In genomic region chrX:148310402-148311200, GRCh38 we compare ENCODE assay signal across 8 cellular contexts.
DNase-seq lines count a peak whose midpoint lies in the region; ATAC-seq and TF ChIP-seq lines count a peak whose summit lies in the region.

No MANE protein-coding gene starts in this region.

- intact Hi-C loops in activated CD4-positive, alpha-beta T cell treated with anti-CD3 and anti-CD28 coated beads for 36 hours (cut with DNase I, micrococcal nuclease): no loop called here

- no peak for TF ChIP-seq CTCF in WERI-Rb-1 (IDR thresholded peaks at IDR 0.05; ENCODE audit: low read depth, low read length)

- H3K27me3 ChIP-seq in WERI-Rb-1 (ENCODE audit: insufficient read depth, low read depth, severe bottlenecking): no peaks in the 10 kb centered on the region

- H3K9me3 ChIP-seq in WERI-Rb-1 (ENCODE audit: severe bottlenecking): no peaks in the 10 kb centered on the region

- peak; percentile 46 for DNase-seq in activated CD4-positive, alpha-beta T cell treated with anti-CD3 and anti-CD28 coated beads for 36 hours
- peak; percentile 8 for DNase-seq in stimulated activated CD4-positive, alpha-beta T cell treated with anti-CD3 and anti-CD28 coated beads, Interleukin-15, amount 100 ng/mL, for 1 hour (ENCODE audit: low read depth in 1 of 2, low spot score in 1 of 2)
- no peak for DNase-seq in NCI-H1694 treated with DMSO at 0.1 percent for 48 hours (lab: John Stamatoyannopoulos, UW)
- DNase-seq in NCI-H1105 (lab: John Stamatoyannopoulos, UW): no peak
- DNase-seq in WERI-Rb-1: no peak
- no peak for DNase-seq in GDM1 (lab: John Stamatoyannopoulos, UW)

- no peak overlapping the region for H3K4me3 ChIP-seq in WERI-Rb-1 (ENCODE audit: low read depth, low read length)

- no peak overlapping the region for H3K4me3 Mint-ChIP-seq in activated CD4-positive, alpha-beta T cell treated with anti-CD3 and anti-CD28 coated beads for 36 hours

- no peaks in the 10 kb centered on the region for H3K36me3 Mint-ChIP-seq in activated CD4-positive, alpha-beta T cell treated with anti-CD3 and anti-CD28 coated beads for 36 hours (ENCODE audit: low read depth)

- no peaks in the 10 kb centered on the region for H3K27me3 Mint-ChIP-seq in activated CD4-positive, alpha-beta T cell treated with anti-CD3 and anti-CD28 coated beads for 36 hours

- ATAC-seq in GM18517 (IDR thresholded peaks at IDR 0.05; ENCODE audit: unreplicated experiment) (peak; percentile 57), HG03103 (IDR thresholded peaks at IDR 0.05; ENCODE audit: low read depth, unreplicated experiment) (peak; percentile 92)
- peak; percentile 92 for ATAC-seq in activated CD4-positive, alpha-beta T cell treated with anti-CD3 and anti-CD28 coated beads for 36 hours

- no peaks in the 10 kb centered on the region for H3K36me3 ChIP-seq in WERI-Rb-1

- H3K4me1 Mint-ChIP-seq in activated CD4-positive, alpha-beta T cell treated with anti-CD3 and anti-CD28 coated beads for 36 hours: peaks cover 41% of the 10 kb centered on the region

- H3K27ac Mint-ChIP-seq in activated CD4-positive, alpha-beta T cell treated with anti-CD3 and anti-CD28 coated beads for 36 hours: no peak overlapping the region

- CTCF ChIA-PET in activated CD4-positive, alpha-beta T cell treated with anti-CD3 and anti-CD28 coated beads for 36 hours (lab: Charles Lee): interaction anchor here (1.2 kb wide), 1 partner anchor 34 kb away, joined by 3 read pairs; no protein-coding TSS in a partner anchor

- H3K27ac ChIP-seq in WERI-Rb-1: no peak overlapping the region

- no peaks in the 10 kb centered on the region for H3K9me3 Mint-ChIP-seq in activated CD4-positive, alpha-beta T cell treated with anti-CD3 and anti-CD28 coated beads for 36 hours (ENCODE audit: low read depth)

- POLR2A ChIA-PET in activated CD4-positive, alpha-beta T cell treated with anti-CD3 and anti-CD28 coated beads for 36 hours (lab: Charles Lee): no interaction called here

Comparison
In these comparisons a context has a peak if more than half of its experiments do, and no peak if none do; other contexts are left out.
1. DNase-seq: peak in activated CD4-positive, alpha-beta T cell treated with anti-CD3 and anti-CD28 coated beads for 36 hours (single experiment) and stimulated activated CD4-positive, alpha-beta T cell treated with anti-CD3 and anti-CD28 coated beads, Interleukin-15, amount 100 ng/mL, for 1 hour (2 of 2); none in NCI-H1694 treated with DMSO at 0.1 percent for 48 hours (single experiment), NCI-H1105 (single experiment), WERI-Rb-1 (single experiment) and GDM1 (single experiment).
2. Peak in every context shown above with its lines, with median percentiles within 50 percentile points of each other: ATAC-seq.